Comparison of ENCODE assay signal across 13 cellular contexts in genomic region chr3:105830836-105831235, GRCh38. TPM values are rescaled to one million over a fixed set of nuclear protein-coding genes. Genes with fewer than 3 reads are reported as not detected.
DNase-seq lines count a peak whose midpoint lies in the region; ATAC-seq lines count a peak whose summit lies in the region.
"Had no signal": no experiment of that assay in that cellular context is flagged by ENCODE, and none has a peak within 500 bp of the region (broad histone marks: within the 10 kb centered on the region; RNA-seq: fewer than 3 reads in every experiment).

No MANE protein-coding gene starts in this region.

- peaks cover 80% of the 10 kb centered on the region for H3K4me1 Mint-ChIP-seq in activated T-cell treated with anti-CD3 and anti-CD28 coated beads, Interleukin-2, amount 50 U/mL, for 4 hours (ENCODE audit: low read depth)
- peaks cover 92% of the 10 kb centered on the region for H3K4me1 Mint-ChIP-seq in activated naive CD8-positive, alpha-beta T cell treated with anti-CD3 and anti-CD28 coated beads, Interleukin-2, amount 50 U/mL, for 24 hours
- peaks cover 85% of the 10 kb centered on the region for H3K4me1 Mint-ChIP-seq in stimulated activated memory B cell treated with anti-CD40 and anti-IgM and Interleukin-4, amounts not matched to agents 10 μg/mL and 1 μg/mL and 100 μg/mL, for 72 hours

- no peaks in the 10 kb centered on the region for H3K9me3 Mint-ChIP-seq in activated T-cell treated with anti-CD3 and anti-CD28 coated beads, Interleukin-2, amount 50 U/mL, for 4 hours
- H3K9me3 Mint-ChIP-seq in activated naive CD8-positive, alpha-beta T cell treated with anti-CD3 and anti-CD28 coated beads, Interleukin-2, amount 50 U/mL, for 24 hours, result peaks cover 16% of the 10 kb centered on the region
- H3K9me3 Mint-ChIP-seq in stimulated activated memory B cell treated with anti-CD40 and anti-IgM and Interleukin-4, amounts not matched to agents 10 μg/mL and 1 μg/mL and 100 μg/mL, for 72 hours, result no peaks in the 10 kb centered on the region

- peaks cover 48% of the 10 kb centered on the region for H3K36me3 Mint-ChIP-seq in activated T-cell treated with anti-CD3 and anti-CD28 coated beads, Interleukin-2, amount 50 U/mL, for 4 hours (ENCODE audit: insufficient read depth)
- H3K36me3 Mint-ChIP-seq in activated naive CD8-positive, alpha-beta T cell treated with anti-CD3 and anti-CD28 coated beads, Interleukin-2, amount 50 U/mL, for 24 hours (ENCODE audit: low read depth), result peaks cover 69% of the 10 kb centered on the region
- H3K36me3 Mint-ChIP-seq in stimulated activated memory B cell treated with anti-CD40 and anti-IgM and Interleukin-4, amounts not matched to agents 10 μg/mL and 1 μg/mL and 100 μg/mL, for 72 hours, result peaks cover 19% of the 10 kb centered on the region

- peak overlapping the region; percentile 50 for H3K4me3 Mint-ChIP-seq in activated T-cell treated with anti-CD3 and anti-CD28 coated beads, Interleukin-2, amount 50 U/mL, for 4 hours
- peak overlapping the region; percentile 62 for H3K4me3 Mint-ChIP-seq in activated naive CD8-positive, alpha-beta T cell treated with anti-CD3 and anti-CD28 coated beads, Interleukin-2, amount 50 U/mL, for 24 hours
- peak overlapping the region; percentile 14 for H3K4me3 Mint-ChIP-seq in stimulated activated memory B cell treated with anti-CD40 and anti-IgM and Interleukin-4, amounts not matched to agents 10 μg/mL and 1 μg/mL and 100 μg/mL, for 72 hours

- ATAC-seq in activated T-cell treated with anti-CD3 and anti-CD28 coated beads, Interleukin-2, amount 50 U/mL, for 4 hours, result no peak
- no peak for ATAC-seq in activated naive CD8-positive, alpha-beta T cell treated with anti-CD3 and anti-CD28 coated beads, Interleukin-2, amount 50 U/mL, for 24 hours
- peak; percentile 77 for ATAC-seq in stimulated activated memory B cell treated with anti-CD40 and anti-IgM and Interleukin-4, amounts not matched to agents 10 μg/mL and 1 μg/mL and 100 μg/mL, for 72 hours
- ATAC-seq in HG03039 (IDR thresholded peaks at IDR 0.05; ENCODE audit: unreplicated experiment) (no peak), GM21526 (IDR thresholded peaks at IDR 0.05; ENCODE audit: low FRiP score, unreplicated experiment) (no peak)
- ATAC-seq: left lung had no signal

- no peak for DNase-seq in activated T-cell treated with anti-CD3 and anti-CD28 coated beads, Interleukin-2, amount 50 U/mL, for 4 hours
- DNase-seq in activated T-cell treated with anti-CD3 and anti-CD28 coated beads for 4 hours (no peak), NAMALWA (ENCODE audit: low spot score) (peak; percentile 41), HuH-7.5 (ENCODE audit: low spot score) (no peak)
- DNase-seq in activated naive CD8-positive, alpha-beta T cell treated with anti-CD3 and anti-CD28 coated beads, Interleukin-2, amount 50 U/mL, for 24 hours, result no peak
- DNase-seq: adrenal gland, left lung, NCI-H2081 treated with DMSO at 0.1 percent for 48 hours, NCI-H748 treated with DMSO at 0.1 percent for 48 hours, T1000 had no signal

- peak overlapping the region; percentile 100 for H3K27ac Mint-ChIP-seq in activated naive CD8-positive, alpha-beta T cell treated with anti-CD3 and anti-CD28 coated beads, Interleukin-2, amount 50 U/mL, for 24 hours
- H3K27ac Mint-ChIP-seq in stimulated activated memory B cell treated with anti-CD40 and anti-IgM and Interleukin-4, amounts not matched to agents 10 μg/mL and 1 μg/mL and 100 μg/mL, for 72 hours, result peak overlapping the region; percentile 40

- H3K27me3 Mint-ChIP-seq in activated T-cell treated with anti-CD3 and anti-CD28 coated beads, Interleukin-2, amount 50 U/mL, for 4 hours (ENCODE audit: low read depth), result no peaks in the 10 kb centered on the region
- H3K27me3 Mint-ChIP-seq in activated naive CD8-positive, alpha-beta T cell treated with anti-CD3 and anti-CD28 coated beads, Interleukin-2, amount 50 U/mL, for 24 hours, result no peaks in the 10 kb centered on the region
- no peaks in the 10 kb centered on the region for H3K27me3 Mint-ChIP-seq in stimulated activated memory B cell treated with anti-CD40 and anti-IgM and Interleukin-4, amounts not matched to agents 10 μg/mL and 1 μg/mL and 100 μg/mL, for 72 hours

RNA-seq across cellular contexts. Expression of gene CBLB, which starts 38.0 kb away (rescaled TPM):
- total RNA-seq in activated T-cell treated with anti-CD3 and anti-CD28 coated beads, Interleukin-2, amount 50 U/mL, for 4 hours, result 10 to 100 TPM; 61.0 to 78.6 (median 70.4) TPM
